10 cellular contexts compared by ENCODE assay signal in the genomic region with DNA sequence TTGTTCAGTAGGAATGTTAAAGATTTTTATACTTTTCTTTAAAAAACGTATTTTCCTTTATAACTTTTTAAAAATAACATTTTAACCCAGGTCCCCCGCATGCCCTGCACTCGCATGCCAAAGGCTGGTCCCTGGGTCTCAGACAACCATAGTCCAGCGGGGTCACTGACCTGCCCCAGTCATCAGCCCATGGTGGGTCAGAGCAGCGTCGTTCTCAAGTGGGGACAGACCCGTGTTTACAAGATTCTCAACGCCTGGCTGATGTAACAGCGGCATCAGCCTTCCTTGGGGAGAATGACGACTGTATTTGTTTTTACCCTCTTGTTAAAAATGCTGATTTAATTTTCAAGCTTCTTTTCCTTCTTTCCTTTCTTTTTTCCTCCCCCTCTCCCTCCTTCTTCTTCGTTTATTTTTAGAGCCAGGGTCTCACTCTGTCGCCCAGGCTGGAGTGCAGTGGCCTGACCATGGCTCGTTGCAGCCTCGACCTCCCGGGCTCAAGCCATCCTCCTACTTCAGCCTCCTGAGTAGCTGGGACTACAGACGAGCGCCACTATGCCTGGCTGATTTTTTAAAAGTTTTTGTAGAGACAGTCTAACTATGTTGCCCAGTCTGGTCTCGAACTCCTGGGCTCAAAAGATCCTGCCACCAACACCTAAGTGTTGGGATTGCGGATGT. TPM values are rescaled to one million over a fixed set of nuclear protein-coding genes. Genes with fewer than 3 reads are reported as not detected.
DNase-seq lines count a peak whose midpoint lies in the region; TF ChIP-seq lines count a peak whose summit lies in the region.
"Had no signal": no experiment of that assay in that cellular context is flagged by ENCODE, and none has a peak within 500 bp of the region (broad histone marks: within the 10 kb centered on the region; RNA-seq: fewer than 3 reads in every experiment).

No MANE protein-coding gene starts in this region.

- no peaks in the 10 kb centered on the region for H3K9me3 ChIP-seq in CD4-positive, alpha-beta memory T cell (ENCODE audit: control insufficient read depth in 1 of 2, low read length in 2 of 2)
- H3K9me3 ChIP-seq in esophagus muscularis mucosa (no peaks in the 10 kb centered on the region), parathyroid adenoma (ENCODE audit: control insufficient read depth, low read length) (no peaks in the 10 kb centered on the region)
- H3K9me3 ChIP-seq: left lung had no signal

- no peak for TF ChIP-seq POLR2A in esophagus muscularis mucosa (IDR thresholded peaks at IDR 0.05; ENCODE audit: low read depth)

- WGBS in esophagus muscularis mucosa, result 57% methylated on average over 19 of the region's 19 CpGs

- intact Hi-C loops in CD4-positive, alpha-beta memory T cell (cut with micrococcal nuclease), result no loop called here
- intact Hi-C loops in esophagus muscularis mucosa (cut with DNase I), result no loop called here

- H3K36me3 Mint-ChIP-seq in CD4-positive, alpha-beta memory T cell, result no peaks in the 10 kb centered on the region

- TF ChIP-seq EP300 in esophagus muscularis mucosa (IDR thresholded peaks at IDR 0.05), result no peak

- peaks cover 22% of the 10 kb centered on the region for H3K4me1 ChIP-seq in CD4-positive, alpha-beta memory T cell (ENCODE audit: insufficient read depth, low read length)
- peaks cover 6 to 30% (median 28%) of the 10 kb centered on the region in 4 donors for H3K4me1 ChIP-seq in esophagus muscularis mucosa
- no peaks in the 10 kb centered on the region for H3K4me1 ChIP-seq in parathyroid adenoma

- no peak overlapping the region for H3K9ac ChIP-seq in parathyroid adenoma

- no peak overlapping the region for H3K27ac ChIP-seq in CD4-positive, alpha-beta memory T cell (ENCODE audit: low read depth, low read length)
- peak overlapping the region; percentile 65 to 83 (median 76) for H3K27ac ChIP-seq in esophagus muscularis mucosa (replicated peaks in 1 of 4)
- H3K27ac ChIP-seq in parathyroid adenoma, result peak overlapping the region; percentile 40

- POLR2A ChIA-PET in CD4-positive, alpha-beta memory T cell (lab: Charles Lee; ENCODE audit: partially characterized antibody), result no interaction called here

- H3K4me1 Mint-ChIP-seq in CD4-positive, alpha-beta memory T cell, result peaks cover 3 to 20% (median 9%) of the 10 kb centered on the region in 4 donors

- peak overlapping the region; percentile 85 for H2AFZ ChIP-seq in parathyroid adenoma

- peaks cover 25 to 30% of the 10 kb centered on the region in 2 donors for H3K27me3 Mint-ChIP-seq in CD4-positive, alpha-beta memory T cell

- CTCF ChIA-PET in CD4-positive, alpha-beta memory T cell (lab: Charles Lee; ENCODE audit: partially characterized antibody), result no interaction called here

- TF ChIP-seq CTCF in esophagus muscularis mucosa (IDR thresholded peaks at IDR 0.05) (no peak), parathyroid adenoma (IDR thresholded peaks at IDR 0.05) (no peak)

- no peak overlapping the region for H3K4me3 ChIP-seq in CD4-positive, alpha-beta memory T cell (ENCODE audit: low read length in 2 of 2)
- H3K4me3 ChIP-seq in esophagus muscularis mucosa (peak overlapping the region; percentile 57 to 78 (median 66)), parathyroid adenoma (ENCODE audit: low read depth, low read length) (peak overlapping the region; percentile 73)

- peak overlapping the region; percentile 94 for H3K4me2 ChIP-seq in parathyroid adenoma (ENCODE audit: low read length)

- no peak for DNase-seq in CD4-positive, alpha-beta memory T cell
- DNase-seq in OCI-M1 (lab: John Stamatoyannopoulos, UW) (peak; percentile 9), esophagus muscularis mucosa (ENCODE audit: extremely low spot score) (no peak), dermis blood vessel endothelial cell (no peak), AML-193 (lab: John Stamatoyannopoulos, UW) (no peak), SHP77 treated with DMSO at 0.1 percent for 48 hours (lab: John Stamatoyannopoulos, UW) (no peak), NCI-H2196 (lab: John Stamatoyannopoulos, UW; ENCODE audit: unreplicated experiment) (no peak)
- DNase-seq: activated effector memory CD4-positive, alpha-beta T cell treated with anti-CD3 and anti-CD28 coated beads, Interleukin-2, amount 50 U/mL, for 16 hours had no signal

- peak overlapping the region; percentile 27 to 66 (median 60) for H3K4me3 Mint-ChIP-seq in CD4-positive, alpha-beta memory T cell

- peaks cover 0 to 4% (median 0%) of the 10 kb centered on the region in 8 donors for H3K9me3 Mint-ChIP-seq in CD4-positive, alpha-beta memory T cell

- H3K27ac Mint-ChIP-seq in CD4-positive, alpha-beta memory T cell, result no peak overlapping the region

- H3K27me3 ChIP-seq in CD4-positive, alpha-beta memory T cell (ENCODE audit: insufficient read depth, low read length), result peaks cover 12% of the 10 kb centered on the region
- H3K27me3 ChIP-seq in esophagus muscularis mucosa (peaks cover 9 to 76% (median 25%) of the 10 kb centered on the region in 4 donors), parathyroid adenoma (ENCODE audit: control insufficient read depth, insufficient read depth, low read length) (no peaks in the 10 kb centered on the region)

- no peaks in the 10 kb centered on the region for H3K79me2 ChIP-seq in parathyroid adenoma

- no peaks in the 10 kb centered on the region for H3K36me3 ChIP-seq in CD4-positive, alpha-beta memory T cell (ENCODE audit: insufficient read depth, low read length)
- H3K36me3 ChIP-seq in esophagus muscularis mucosa (no peaks in the 10 kb centered on the region), parathyroid adenoma (ENCODE audit: control insufficient read depth, insufficient read depth, low read length) (no peaks in the 10 kb centered on the region)
- H3K36me3 ChIP-seq: left lung had no signal

RNA-seq across cellular contexts. Expression of a gene that starts 1.0 kb away (rescaled TPM):
- total RNA-seq in CD4-positive, alpha-beta memory T cell, result 1 to 10 TPM; 1.4 to 1.5 TPM
- 1 to 10 TPM; 1.4 to 3.6 TPM for polyA plus RNA-seq in CD4-positive, alpha-beta memory T cell
- total RNA-seq in esophagus muscularis mucosa (10 to 100 TPM; 13.3 to 23.7 (median 15.3) TPM), dermis blood vessel endothelial cell (0.14 and 0.17 TPM in 2 replicates)

Comparison
In these comparisons a context has a peak if more than half of its experiments do, and no peak if none do; other contexts are left out.
1. H3K4me3 ChIP-seq: peak in esophagus muscularis mucosa (4 of 4) and parathyroid adenoma (single experiment); none in CD4-positive, alpha-beta memory T cell (0 of 2).
2. RNA of a gene that starts 1.0 kb away (total RNA-seq): 13.3 to 23.7 TPM in esophagus muscularis mucosa; 1.4 to 1.5 TPM in CD4-positive, alpha-beta memory T cell and 0.14 to 0.17 TPM in dermis blood vessel endothelial cell; every median in the first group is over 4 times any median in the second.